Comparison of ENCODE assay signal across 23 cellular contexts in genomic region chr16:12678983-12679382, GRCh38.
"Had no signal": no experiment of that assay in that cellular context is flagged by ENCODE, and none has a peak within 500 bp of the region (broad histone marks: within the 10 kb centered on the region; RNA-seq: fewer than 3 reads in every experiment).

No MANE protein-coding gene starts in this region.

- H3K27me3 Mint-ChIP-seq: activated CD4-positive, alpha-beta memory T cell treated with anti-CD3 and anti-CD28 coated beads, Interleukin-2, amount 10 ng/mL, durations not matched to agents 7 days and 5 days; activated naive CD4-positive, alpha-beta T cell treated with anti-CD3 and anti-CD28 coated beads, Interleukin-2, amount 10 ng/mL, durations not matched to agents 7 days and 5 days; activated T-cell treated with anti-CD3 and anti-CD28 coated beads, Interleukin-2, amount 50 U/mL, for 24 hours; effector memory CD8-positive, alpha-beta T cell had no signal

- H3K9me3 ChIP-seq: gastrocnemius medialis had no signal

- H3K27me3 ChIP-seq: ascending aorta, gastrocnemius medialis, heart left ventricle had no signal

- H3K27ac Mint-ChIP-seq: activated CD4-positive, alpha-beta memory T cell treated with anti-CD3 and anti-CD28 coated beads, Interleukin-2, amount 10 ng/mL, durations not matched to agents 7 days and 5 days; activated CD4-positive, alpha-beta T cell treated with anti-CD3 and anti-CD28 coated beads, Interleukin-2, amount 10 ng/mL, durations not matched to agents 7 days and 5 days; activated naive CD4-positive, alpha-beta T cell treated with anti-CD3 and anti-CD28 coated beads, Interleukin-2, amount 10 ng/mL, durations not matched to agents 7 days and 5 days; activated naive CD4-positive, alpha-beta T cell treated with anti-CD3 and anti-CD28 coated beads, Interleukin-2, amount 50 U/mL, for 72 hours; activated naive CD8-positive, alpha-beta T cell treated with anti-CD3 and anti-CD28 coated beads, Interleukin-2, amount 10 ng/mL, durations not matched to agents 7 days and 5 days; activated T-cell treated with anti-CD3 and anti-CD28 coated beads, Interleukin-2, amount 50 U/mL, for 24 hours; activated T-cell treated with anti-CD3 and anti-CD28 coated beads, Interleukin-2, amount 50 U/mL, for 72 hours had no signal

- H3K27ac ChIP-seq: ascending aorta, gastrocnemius medialis, heart left ventricle had no signal

- H3K4me3 Mint-ChIP-seq: activated CD4-positive, alpha-beta memory T cell treated with anti-CD3 and anti-CD28 coated beads, Interleukin-2, amount 10 ng/mL, durations not matched to agents 7 days and 5 days; activated CD4-positive, alpha-beta T cell treated with anti-CD3 and anti-CD28 coated beads, Interleukin-2, amount 10 ng/mL, durations not matched to agents 7 days and 5 days; activated naive CD4-positive, alpha-beta T cell treated with anti-CD3 and anti-CD28 coated beads, Interleukin-2, amount 10 ng/mL, durations not matched to agents 7 days and 5 days; activated naive CD8-positive, alpha-beta T cell treated with anti-CD3 and anti-CD28 coated beads, Interleukin-2, amount 10 ng/mL, durations not matched to agents 7 days and 5 days; activated T-cell treated with anti-CD3 and anti-CD28 coated beads, Interleukin-2, amount 50 U/mL, for 24 hours; activated T-cell treated with anti-CD3 and anti-CD28 coated beads, Interleukin-2, amount 50 U/mL, for 72 hours; effector memory CD8-positive, alpha-beta T cell had no signal

- DNase-seq: activated CD4-positive, alpha-beta memory T cell treated with anti-CD3 and anti-CD28 coated beads, Interleukin-2, amount 10 ng/mL, durations not matched to agents 7 days and 5 days; activated CD4-positive, alpha-beta T cell treated with anti-CD3 and anti-CD28 coated beads for 1 hour; activated CD4-positive, alpha-beta T cell treated with anti-CD3 and anti-CD28 coated beads for 4 hours; activated CD4-positive, alpha-beta T cell treated with anti-CD3 and anti-CD28 coated beads, Interleukin-2, amount 10 ng/mL, durations not matched to agents 7 days and 5 days; activated CD4-positive, alpha-beta T cell treated with anti-CD3 and anti-CD28 coated beads, Interleukin-2, amount 50 U/mL, for 4 hours; activated CD8-positive, alpha-beta memory T cell treated with anti-CD3 and anti-CD28 coated beads, Interleukin-2, amount 50 U/mL, for 48 hours; activated gamma-delta T cell; activated naive CD4-positive, alpha-beta T cell; activated naive CD4-positive, alpha-beta T cell treated with anti-CD3 and anti-CD28 coated beads, Interleukin-2, amount 10 ng/mL, durations not matched to agents 7 days and 5 days; activated naive CD8-positive, alpha-beta T cell treated with anti-CD3 and anti-CD28 coated beads, Interleukin-2, amount 10 ng/mL, durations not matched to agents 7 days and 5 days; activated T-cell treated with anti-CD3 and anti-CD28 coated beads for 4 hours; activated T-cell treated with anti-CD3 and anti-CD28 coated beads, Interleukin-2, amount 50 U/mL, for 24 hours; activated T-cell treated with anti-CD3 and anti-CD28 coated beads, Interleukin-2, amount 50 U/mL, for 72 hours; caudate nucleus; cortex of kidney; effector CD4-positive, alpha-beta T cell; effector memory CD8-positive, alpha-beta T cell; gastrocnemius medialis; glutamatergic neuron; heart left ventricle; T-helper 2 cell had no signal

- H3K36me3 ChIP-seq: gastrocnemius medialis, heart left ventricle had no signal

- H3K4me3 ChIP-seq: ascending aorta, gastrocnemius medialis, heart left ventricle had no signal

- H3K9me3 Mint-ChIP-seq: activated CD4-positive, alpha-beta memory T cell treated with anti-CD3 and anti-CD28 coated beads, Interleukin-2, amount 10 ng/mL, durations not matched to agents 7 days and 5 days; activated CD4-positive, alpha-beta T cell treated with anti-CD3 and anti-CD28 coated beads, Interleukin-2, amount 10 ng/mL, durations not matched to agents 7 days and 5 days; activated T-cell treated with anti-CD3 and anti-CD28 coated beads, Interleukin-2, amount 50 U/mL, for 24 hours; activated T-cell treated with anti-CD3 and anti-CD28 coated beads, Interleukin-2, amount 50 U/mL, for 72 hours; effector memory CD8-positive, alpha-beta T cell had no signal

- H3K4me1 ChIP-seq: ascending aorta, gastrocnemius medialis had no signal
